ENCODE assay signal across 38 cellular contexts in genomic region chr3:173019378-173019777, GRCh38.
"Had no signal": no experiment of that assay in that cellular context is flagged by ENCODE, and none has a peak within 500 bp of the region (broad histone marks: within the 10 kb centered on the region; RNA-seq: fewer than 3 reads in every experiment).

No MANE protein-coding gene starts in this region.

- H3K4me3 ChIP-seq: ascending aorta, cardiac muscle cell, colonic mucosa had no signal

- DNase-seq: activated CD4-positive, alpha-beta memory T cell treated with anti-CD3 and anti-CD28 coated beads, Interleukin-2, amount 10 ng/mL, durations not matched to agents 7 days and 5 days; activated CD4-positive, alpha-beta T cell treated with anti-CD3 and anti-CD28 coated beads for 1 hour; activated CD4-positive, alpha-beta T cell treated with anti-CD3 and anti-CD28 coated beads for 36 hours; activated CD4-positive, alpha-beta T cell treated with anti-CD3 and anti-CD28 coated beads for 48 hours; activated CD4-positive, alpha-beta T cell treated with anti-CD3 and anti-CD28 coated beads, Interleukin-2, amount 10 ng/mL, durations not matched to agents 7 days and 5 days; activated CD4-positive, alpha-beta T cell treated with anti-CD3 and anti-CD28 coated beads, Interleukin-2, amount 50 U/mL, for 48 hours; activated CD4-positive, CD25-positive, alpha-beta regulatory T cell; activated CD8-positive, alpha-beta memory T cell treated with anti-CD3 and anti-CD28 coated beads for 24 hours; activated CD8-positive, alpha-beta memory T cell treated with anti-CD3 and anti-CD28 coated beads, Interleukin-2, amount 10 ng/mL, durations not matched to agents 7 days and 5 days; activated CD8-positive, alpha-beta memory T cell treated with anti-CD3 and anti-CD28 coated beads, Interleukin-2, amount 50 U/mL, for 48 hours; activated CD8-positive, alpha-beta T cell treated with anti-CD3 and anti-CD28 coated beads, Interleukin-2, amount 10 ng/mL, durations not matched to agents 7 days and 5 days; activated effector memory CD4-positive, alpha-beta T cell treated with Interleukin-2 at 50 U/mL for 16 hours; activated gamma-delta T cell; activated naive CD4-positive, alpha-beta T cell treated with anti-CD3 and anti-CD28 coated beads, Interleukin-2, amount 10 ng/mL, durations not matched to agents 7 days and 5 days; activated naive CD4-positive, alpha-beta T cell treated with Interleukin-2 at 50 U/mL for 16 hours; activated naive CD8-positive, alpha-beta T cell treated with anti-CD3 and anti-CD28 coated beads, Interleukin-2, amount 10 ng/mL, durations not matched to agents 7 days and 5 days; activated naive CD8-positive, alpha-beta T cell treated with anti-CD3 and anti-CD28 coated beads, Interleukin-2, amount 50 U/mL, for 24 hours; activated T-cell treated with anti-CD3 and anti-CD28 coated beads, Interleukin-2, amount 50 U/mL, for 24 hours; activated T-cell treated with anti-CD3 and anti-CD28 coated beads, Interleukin-2, amount 50 U/mL, for 48 hours; amygdala; anterior cingulate cortex; caudate nucleus; cerebellar nuclear complex; colonic mucosa; T-helper 2 cell; T-helper 9 cell had no signal

- H3K27ac Mint-ChIP-seq: activated CD4-positive, alpha-beta memory T cell treated with anti-CD3 and anti-CD28 coated beads, Interleukin-2, amount 10 ng/mL, durations not matched to agents 7 days and 5 days; activated CD4-positive, alpha-beta T cell treated with anti-CD3 and anti-CD28 coated beads for 36 hours; activated CD4-positive, alpha-beta T cell treated with anti-CD3 and anti-CD28 coated beads, Interleukin-2, amount 10 ng/mL, durations not matched to agents 7 days and 5 days; activated CD8-positive, alpha-beta memory T cell treated with anti-CD3 and anti-CD28 coated beads, Interleukin-2, amount 10 ng/mL, durations not matched to agents 7 days and 5 days; activated CD8-positive, alpha-beta T cell treated with anti-CD3 and anti-CD28 coated beads, Interleukin-2, amount 10 ng/mL, durations not matched to agents 7 days and 5 days; activated naive CD4-positive, alpha-beta T cell treated with anti-CD3 and anti-CD28 coated beads, Interleukin-2, amount 10 ng/mL, durations not matched to agents 7 days and 5 days; activated naive CD4-positive, alpha-beta T cell treated with anti-CD3 and anti-CD28 coated beads, Interleukin-2, amount 50 U/mL, for 24 hours; activated naive CD8-positive, alpha-beta T cell; activated naive CD8-positive, alpha-beta T cell treated with anti-CD3 and anti-CD28 coated beads, Interleukin-2, amount 10 ng/mL, durations not matched to agents 7 days and 5 days; activated naive CD8-positive, alpha-beta T cell treated with anti-CD3 and anti-CD28 coated beads, Interleukin-2, amount 50 U/mL, for 24 hours; activated T-cell treated with anti-CD3 and anti-CD28 coated beads, Interleukin-2, amount 50 U/mL, for 24 hours; activated T-helper 2 cell treated with anti-CD3 and anti-CD28 coated beads, Interferon-gamma antibody, Interleukin-2, Interleukin-4, amounts not matched to agents 10 μg/mL and 5 μg/mL and 100 μg/mL, durations not matched to agents 14 hours and 24 hours and 36 hours; brain; T-helper 2 cell treated with Interferon-gamma antibody and Interleukin-4, amounts not matched to agents 5 μg/mL and 100 μg/mL, for 36 hours had no signal

- H3K4me3 Mint-ChIP-seq: activated CD4-positive, alpha-beta memory T cell treated with anti-CD3 and anti-CD28 coated beads, Interleukin-2, amount 10 ng/mL, durations not matched to agents 7 days and 5 days; activated CD4-positive, alpha-beta T cell treated with anti-CD3 and anti-CD28 coated beads for 36 hours; activated CD4-positive, alpha-beta T cell treated with anti-CD3 and anti-CD28 coated beads, Interleukin-2, amount 10 ng/mL, durations not matched to agents 7 days and 5 days; activated CD8-positive, alpha-beta memory T cell treated with anti-CD3 and anti-CD28 coated beads, Interleukin-2, amount 10 ng/mL, durations not matched to agents 7 days and 5 days; activated CD8-positive, alpha-beta T cell treated with anti-CD3 and anti-CD28 coated beads, Interleukin-2, amount 10 ng/mL, durations not matched to agents 7 days and 5 days; activated naive CD4-positive, alpha-beta T cell treated with anti-CD3 and anti-CD28 coated beads, Interleukin-2, amount 10 ng/mL, durations not matched to agents 7 days and 5 days; activated naive CD4-positive, alpha-beta T cell treated with anti-CD3 and anti-CD28 coated beads, Interleukin-2, amount 50 U/mL, for 24 hours; activated naive CD8-positive, alpha-beta T cell; activated naive CD8-positive, alpha-beta T cell treated with anti-CD3 and anti-CD28 coated beads, Interleukin-2, amount 10 ng/mL, durations not matched to agents 7 days and 5 days; activated naive CD8-positive, alpha-beta T cell treated with anti-CD3 and anti-CD28 coated beads, Interleukin-2, amount 50 U/mL, for 24 hours; activated T-cell treated with anti-CD3 and anti-CD28 coated beads, Interleukin-2, amount 50 U/mL, for 24 hours; brain; central memory CD8-positive, alpha-beta T cell; T-helper 2 cell treated with Interferon-gamma antibody and Interleukin-4, amounts not matched to agents 5 μg/mL and 100 μg/mL, for 36 hours had no signal

- H3K4me1 ChIP-seq: ascending aorta, colonic mucosa had no signal

- FAIRE-seq: bronchial epithelial cell, TTC549 had no signal

- H3K36me3 Mint-ChIP-seq: activated CD8-positive, alpha-beta memory T cell treated with anti-CD3 and anti-CD28 coated beads, Interleukin-2, amount 10 ng/mL, durations not matched to agents 7 days and 5 days; activated naive CD4-positive, alpha-beta T cell treated with anti-CD3 and anti-CD28 coated beads, Interleukin-2, amount 10 ng/mL, durations not matched to agents 7 days and 5 days; activated naive CD4-positive, alpha-beta T cell treated with anti-CD3 and anti-CD28 coated beads, Interleukin-2, amount 50 U/mL, for 24 hours; activated naive CD8-positive, alpha-beta T cell; activated naive CD8-positive, alpha-beta T cell treated with anti-CD3 and anti-CD28 coated beads, Interleukin-2, amount 10 ng/mL, durations not matched to agents 7 days and 5 days; brain had no signal

- H3K27ac ChIP-seq: ascending aorta, cardiac muscle cell, colonic mucosa, VCaP had no signal

- H3K36me3 ChIP-seq: ascending aorta, cardiac muscle cell, colonic mucosa had no signal

- H3K9me3 Mint-ChIP-seq: activated CD4-positive, alpha-beta memory T cell treated with anti-CD3 and anti-CD28 coated beads, Interleukin-2, amount 10 ng/mL, durations not matched to agents 7 days and 5 days; activated CD4-positive, alpha-beta T cell treated with anti-CD3 and anti-CD28 coated beads, Interleukin-2, amount 10 ng/mL, durations not matched to agents 7 days and 5 days; activated naive CD4-positive, alpha-beta T cell treated with anti-CD3 and anti-CD28 coated beads, Interleukin-2, amount 10 ng/mL, durations not matched to agents 7 days and 5 days; activated naive CD4-positive, alpha-beta T cell treated with anti-CD3 and anti-CD28 coated beads, Interleukin-2, amount 50 U/mL, for 24 hours; activated naive CD8-positive, alpha-beta T cell treated with anti-CD3 and anti-CD28 coated beads, Interleukin-2, amount 10 ng/mL, durations not matched to agents 7 days and 5 days; activated T-cell treated with anti-CD3 and anti-CD28 coated beads, Interleukin-2, amount 50 U/mL, for 24 hours; activated T-helper 2 cell treated with anti-CD3 and anti-CD28 coated beads, Interferon-gamma antibody, Interleukin-2, Interleukin-4, amounts not matched to agents 10 μg/mL and 5 μg/mL and 100 μg/mL, durations not matched to agents 14 hours and 24 hours and 36 hours; brain; T-helper 2 cell treated with Interferon-gamma antibody and Interleukin-4, amounts not matched to agents 5 μg/mL and 100 μg/mL, for 36 hours had no signal

- H3K27me3 Mint-ChIP-seq: activated CD4-positive, alpha-beta memory T cell treated with anti-CD3 and anti-CD28 coated beads, Interleukin-2, amount 10 ng/mL, durations not matched to agents 7 days and 5 days; activated CD4-positive, alpha-beta T cell treated with anti-CD3 and anti-CD28 coated beads for 36 hours; activated CD4-positive, alpha-beta T cell treated with anti-CD3 and anti-CD28 coated beads, Interleukin-2, amount 10 ng/mL, durations not matched to agents 7 days and 5 days; activated CD8-positive, alpha-beta memory T cell treated with anti-CD3 and anti-CD28 coated beads, Interleukin-2, amount 10 ng/mL, durations not matched to agents 7 days and 5 days; activated naive CD4-positive, alpha-beta T cell treated with anti-CD3 and anti-CD28 coated beads, Interleukin-2, amount 10 ng/mL, durations not matched to agents 7 days and 5 days; activated naive CD4-positive, alpha-beta T cell treated with anti-CD3 and anti-CD28 coated beads, Interleukin-2, amount 50 U/mL, for 24 hours; activated naive CD8-positive, alpha-beta T cell; activated naive CD8-positive, alpha-beta T cell treated with anti-CD3 and anti-CD28 coated beads, Interleukin-2, amount 10 ng/mL, durations not matched to agents 7 days and 5 days; activated naive CD8-positive, alpha-beta T cell treated with anti-CD3 and anti-CD28 coated beads, Interleukin-2, amount 50 U/mL, for 24 hours; activated T-cell treated with anti-CD3 and anti-CD28 coated beads, Interleukin-2, amount 50 U/mL, for 24 hours; central memory CD8-positive, alpha-beta T cell had no signal

- ATAC-seq: activated CD4-positive, alpha-beta T cell treated with anti-CD3 and anti-CD28 coated beads for 36 hours; activated CD4-positive, CD25-positive, alpha-beta regulatory T cell treated with anti-CD3 and anti-CD28 coated beads, Interleukin-2, amount 50 U/mL, for 24 hours; activated CD8-positive, alpha-beta memory T cell treated with anti-CD3 and anti-CD28 coated beads, Interleukin-2, amount 10 ng/mL, durations not matched to agents 7 days and 5 days; activated CD8-positive, alpha-beta T cell treated with anti-CD3 and anti-CD28 coated beads, Interleukin-2, amount 10 ng/mL, durations not matched to agents 7 days and 5 days; activated naive CD8-positive, alpha-beta T cell treated with anti-CD3 and anti-CD28 coated beads, Interleukin-2, amount 50 U/mL, for 24 hours had no signal

- H3K9me3 ChIP-seq: ascending aorta, colonic mucosa had no signal

- H3K4me1 Mint-ChIP-seq: activated CD4-positive, alpha-beta memory T cell treated with anti-CD3 and anti-CD28 coated beads, Interleukin-2, amount 10 ng/mL, durations not matched to agents 7 days and 5 days; activated CD4-positive, alpha-beta T cell treated with anti-CD3 and anti-CD28 coated beads for 36 hours; activated CD4-positive, alpha-beta T cell treated with anti-CD3 and anti-CD28 coated beads, Interleukin-2, amount 10 ng/mL, durations not matched to agents 7 days and 5 days; activated CD8-positive, alpha-beta memory T cell treated with anti-CD3 and anti-CD28 coated beads, Interleukin-2, amount 10 ng/mL, durations not matched to agents 7 days and 5 days; activated naive CD4-positive, alpha-beta T cell treated with anti-CD3 and anti-CD28 coated beads, Interleukin-2, amount 10 ng/mL, durations not matched to agents 7 days and 5 days; activated naive CD4-positive, alpha-beta T cell treated with anti-CD3 and anti-CD28 coated beads, Interleukin-2, amount 50 U/mL, for 24 hours; activated naive CD8-positive, alpha-beta T cell treated with anti-CD3 and anti-CD28 coated beads, Interleukin-2, amount 10 ng/mL, durations not matched to agents 7 days and 5 days; activated naive CD8-positive, alpha-beta T cell treated with anti-CD3 and anti-CD28 coated beads, Interleukin-2, amount 50 U/mL, for 24 hours; brain; central memory CD8-positive, alpha-beta T cell had no signal

- H3K27me3 ChIP-seq: ascending aorta, cardiac muscle cell, colonic mucosa had no signal
